Comparison of ENCODE assay signal across 8 cellular contexts in genomic region chr3:72938471-72939265, GRCh38. TPM values are rescaled to one million over a fixed set of nuclear protein-coding genes. Genes with fewer than 3 reads are reported as not detected.
DNase-seq lines count a peak whose midpoint lies in the region; ATAC-seq, FAIRE-seq and TF ChIP-seq lines count a peak whose summit lies in the region.

No MANE protein-coding gene starts in this region.

- no peaks in the 10 kb centered on the region for H3K4me1 Mint-ChIP-seq in stimulated activated naive B cell treated with anti-CD40 and anti-IgM and Interleukin-4, amounts not matched to agents 10 μg/mL and 1 μg/mL and 100 μg/mL, for 72 hours

- no peaks in the 10 kb centered on the region for H3K9me3 Mint-ChIP-seq in stimulated activated naive B cell treated with anti-CD40 and anti-IgM and Interleukin-4, amounts not matched to agents 10 μg/mL and 1 μg/mL and 100 μg/mL, for 72 hours

- peak; percentile 85 for ATAC-seq in GM19452 (IDR thresholded peaks at IDR 0.05; ENCODE audit: unreplicated experiment)
- peak; percentile 93 to 98 for ATAC-seq in stimulated activated naive B cell treated with anti-CD40 and anti-IgM and Interleukin-4, amounts not matched to agents 10 μg/mL and 1 μg/mL and 100 μg/mL, for 72 hours (replicated peaks)

- no peak overlapping the region for H3K9ac ChIP-seq in kidney (ENCODE audit: low read length in 2 of 2)

- no peaks in the 10 kb centered on the region for H3K27me3 ChIP-seq in HL-60 (ENCODE audit: insufficient read depth, poor library complexity, severe bottlenecking)

- H3K4me3 ChIP-seq in HL-60 (replicated peaks; ENCODE audit: insufficient read depth, low read length) (peak overlapping the region; percentile 7; the same call in 1 of the 2 replicates), kidney (ENCODE audit: low read length in 2 of 2) (peak overlapping the region in 1 of 2 donors; percentile 16)

- H3K36me3 Mint-ChIP-seq in stimulated activated naive B cell treated with anti-CD40 and anti-IgM and Interleukin-4, amounts not matched to agents 10 μg/mL and 1 μg/mL and 100 μg/mL, for 72 hours = no peaks in the 10 kb centered on the region

- intact Hi-C loops in kidney (cut with DNase I) = loop anchor here (10.0 kb wide), 1 partner anchor 126 kb away; the partner anchor contains the start of gene EBLN2

- no peaks in the 10 kb centered on the region for H3K9me3 ChIP-seq in kidney (ENCODE audit: control insufficient read depth in 1 of 2, low read length in 2 of 2)

- H3K4me3 Mint-ChIP-seq in stimulated activated naive B cell treated with anti-CD40 and anti-IgM and Interleukin-4, amounts not matched to agents 10 μg/mL and 1 μg/mL and 100 μg/mL, for 72 hours = no peak overlapping the region

- DNase-seq in NCI-H2081 (lab: John Stamatoyannopoulos, UW) (peak; percentile 11 to 50), NCI-H2081 treated with DMSO at 0.1 percent for 48 hours (lab: John Stamatoyannopoulos, UW) (no peak), HL-60 (ENCODE audit: low read depth in 1 of 2, low spot score in 1 of 2) (peak; percentile 93 to 94), OCI-M2 (lab: John Stamatoyannopoulos, UW; ENCODE audit: unreplicated experiment) (peak; percentile 69), caudate nucleus (lab: John Stamatoyannopoulos, UW) (peak in 15 of 61 donors; percentile 3 to 38 (median 15)), kidney (no peak)
- DNase-seq in stimulated activated naive B cell treated with anti-CD40 and anti-IgM and Interleukin-4, amounts not matched to agents 10 μg/mL and 1 μg/mL and 100 μg/mL, for 72 hours = no peak

- FAIRE-seq in kidney (lab: Jason Lieb, UNC) = peak; percentile 89

- H3K4me1 ChIP-seq in kidney (ENCODE audit: control insufficient read depth in 1 of 2, insufficient read depth in 1 of 2, low read depth in 1 of 2, low read length in 2 of 2) = no peaks in the 10 kb centered on the region

- TF ChIP-seq CTCF in HL-60 (IDR thresholded peaks at IDR 0.05; ENCODE audit: insufficient read depth, low read length) (peak; percentile 14), kidney (IDR thresholded peaks at IDR 0.05; ENCODE audit: borderline replicate concordance, extremely low read depth, insufficient read depth) (peak; percentile 35)

- peaks cover 4 to 5% of the 10 kb centered on the region in 2 donors for H3K27me3 Mint-ChIP-seq in stimulated activated naive B cell treated with anti-CD40 and anti-IgM and Interleukin-4, amounts not matched to agents 10 μg/mL and 1 μg/mL and 100 μg/mL, for 72 hours

- H3K36me3 ChIP-seq in kidney (ENCODE audit: control insufficient read depth in 1 of 2, insufficient read depth in 2 of 2, low read length in 2 of 2) = no peaks in the 10 kb centered on the region

- H3K27ac ChIP-seq in HL-60 (replicated peaks) (peak overlapping the region; percentile 67), caudate nucleus (ENCODE audit: low read depth, low read length) (peak overlapping the region; percentile 49), kidney (ENCODE audit: low read depth in 2 of 2, low read length in 2 of 2) (no peak overlapping the region)

- no peak overlapping the region for H3K27ac Mint-ChIP-seq in stimulated activated naive B cell treated with anti-CD40 and anti-IgM and Interleukin-4, amounts not matched to agents 10 μg/mL and 1 μg/mL and 100 μg/mL, for 72 hours

RNA-seq across cellular contexts. Expression of gene GXYLT2, which starts 50.8 kb away (rescaled TPM):
- 3.8 TPM for total RNA-seq in kidney
- 0.39 TPM for polyA plus RNA-seq in kidney (ENCODE audit: insufficient read depth, low read depth, low replicate concordance)

RNA-seq across cellular contexts. Expression of gene PPP4R2, which starts 57.9 kb away (rescaled TPM):
- 72.0 TPM for total RNA-seq in kidney
- 14.5 TPM for polyA plus RNA-seq in kidney (ENCODE audit: insufficient read depth, low read depth, low replicate concordance)

Comparison
In these comparisons a context has a peak if more than half of its experiments do, and no peak if none do; other contexts are left out.
1. DNase-seq: peak in NCI-H2081 (2 of 2), HL-60 (2 of 2) and OCI-M2 (single experiment); none in NCI-H2081 treated with DMSO at 0.1 percent for 48 hours (single experiment), kidney (single experiment) and stimulated activated naive B cell treated with anti-CD40 and anti-IgM and Interleukin-4, amounts not matched to agents 10 μg/mL and 1 μg/mL and 100 μg/mL, for 72 hours (single experiment).
2. H3K27ac ChIP-seq: peak in HL-60 (single experiment) and caudate nucleus (single experiment); none in kidney (0 of 2).